12 cellular contexts compared by ENCODE assay signal in genomic region chr13:32824671-32825070, GRCh38.
DNase-seq lines count a peak whose midpoint lies in the region; ATAC-seq, FAIRE-seq and TF ChIP-seq lines count a peak whose summit lies in the region.
"Had no signal": no experiment of that assay in that cellular context is flagged by ENCODE, and none has a peak within 500 bp of the region (broad histone marks: within the 10 kb centered on the region; RNA-seq: fewer than 3 reads in every experiment).

No MANE protein-coding gene starts in this region.

- H3K9me3 Mint-ChIP-seq in activated naive CD4-positive, alpha-beta T cell treated with anti-CD3 and anti-CD28 coated beads, Interleukin-2, amount 50 U/mL, for 72 hours: no peaks in the 10 kb centered on the region

- H3K27ac ChIP-seq in SJCRH30: peak overlapping the region; percentile 36; the same call in 1 of the 2 replicates

- no peak overlapping the region for H3K27ac Mint-ChIP-seq in activated naive CD4-positive, alpha-beta T cell treated with anti-CD3 and anti-CD28 coated beads, Interleukin-2, amount 50 U/mL, for 72 hours
- H3K27ac Mint-ChIP-seq: activated CD8-positive, alpha-beta memory T cell treated with anti-CD3 and anti-CD28 coated beads, Interleukin-2, amount 10 ng/mL, durations not matched to agents 7 days and 5 days had no signal

- peaks cover 24% of the 10 kb centered on the region for H3K4me1 ChIP-seq in SJCRH30

- DNase-seq in H54 (ENCODE audit: insufficient read length, low spot score) (peak; percentile 34), SJCRH30 (peak; percentile 70 to 73), fibroblast of pulmonary artery (ENCODE audit: low read depth) (peak; percentile 84), retinal pigment epithelial cell (ENCODE audit: low read depth) (peak; percentile 23), RPMI8226 (no peak), GF-D8 (lab: John Stamatoyannopoulos, UW) (no peak), pons (ENCODE audit: low spot score) (no peak)
- no peak for DNase-seq in activated naive CD4-positive, alpha-beta T cell treated with anti-CD3 and anti-CD28 coated beads, Interleukin-2, amount 50 U/mL, for 72 hours (ENCODE audit: low spot score in 2 of 2)
- DNase-seq: activated CD8-positive, alpha-beta memory T cell treated with anti-CD3 and anti-CD28 coated beads, Interleukin-2, amount 10 ng/mL, durations not matched to agents 7 days and 5 days; GDM1; T-helper 1 cell had no signal

- peak overlapping the region; percentile 5; the same call in 1 of the 2 replicates for H3K4me3 ChIP-seq in SJCRH30
- no peak overlapping the region for H3K4me3 ChIP-seq in fibroblast of pulmonary artery (replicated peaks; ENCODE audit: low read depth, low read length)
- H3K4me3 ChIP-seq in retinal pigment epithelial cell (ENCODE audit: low read length): no peak overlapping the region

- no peak for TF ChIP-seq POLR2A in H54 (IDR thresholded peaks at IDR 0.05; ENCODE audit: low read depth, low read length)

- no peaks in the 10 kb centered on the region for H3K9me3 ChIP-seq in SJCRH30 (replicated peaks)

- peak; percentile 41 for FAIRE-seq in H54 (lab: Jason Lieb, UNC)
- FAIRE-seq: HepG2 had no signal

- no peaks in the 10 kb centered on the region for H3K36me3 Mint-ChIP-seq in activated naive CD4-positive, alpha-beta T cell treated with anti-CD3 and anti-CD28 coated beads, Interleukin-2, amount 50 U/mL, for 72 hours
- H3K36me3 Mint-ChIP-seq: activated CD8-positive, alpha-beta memory T cell treated with anti-CD3 and anti-CD28 coated beads, Interleukin-2, amount 10 ng/mL, durations not matched to agents 7 days and 5 days had no signal

- H3K36me3 ChIP-seq in SJCRH30: no peaks in the 10 kb centered on the region

- no peak for ATAC-seq in activated naive CD4-positive, alpha-beta T cell treated with anti-CD3 and anti-CD28 coated beads, Interleukin-2, amount 50 U/mL, for 72 hours
- ATAC-seq: activated CD8-positive, alpha-beta memory T cell treated with anti-CD3 and anti-CD28 coated beads, Interleukin-2, amount 10 ng/mL, durations not matched to agents 7 days and 5 days had no signal

- TF ChIP-seq CTCF in fibroblast of pulmonary artery (IDR thresholded peaks at IDR 0.05; ENCODE audit: low read length, missing control alignments) (no peak), retinal pigment epithelial cell (conservative IDR thresholded peaks at IDR 0.05; ENCODE audit: low read depth, low read length) (no peak)

- no peaks in the 10 kb centered on the region for H3K27me3 ChIP-seq in SJCRH30

Comparison
In these comparisons a context has a peak if more than half of its experiments do, and no peak if none do; other contexts are left out.
1. DNase-seq: peak in H54 (single experiment), SJCRH30 (2 of 2), fibroblast of pulmonary artery (single experiment) and retinal pigment epithelial cell (single experiment); none in RPMI8226 (single experiment), GF-D8 (single experiment), pons (single experiment) and activated naive CD4-positive, alpha-beta T cell treated with anti-CD3 and anti-CD28 coated beads, Interleukin-2, amount 50 U/mL, for 72 hours (0 of 2).